Comparison of ENCODE assay signal across 20 cellular contexts in genomic region chr9:2028888-2029287, GRCh38.
"Had no signal": no experiment of that assay in that cellular context is flagged by ENCODE, and none has a peak within 500 bp of the region (broad histone marks: within the 10 kb centered on the region; RNA-seq: fewer than 3 reads in every experiment).

No MANE protein-coding gene starts in this region.

- H3K27me3 Mint-ChIP-seq: naive thymus-derived CD4-positive, alpha-beta T cell had no signal

- H3K36me3 Mint-ChIP-seq: WTC11 had no signal

- H3K4me3 Mint-ChIP-seq: WTC11 had no signal

- H3K9me3 Mint-ChIP-seq: activated T-cell treated with anti-CD3 and anti-CD28 coated beads, Interleukin-2, amount 50 U/mL, for 72 hours; naive thymus-derived CD4-positive, alpha-beta T cell; WTC11 had no signal

- DNase-seq: activated CD4-positive, alpha-beta T cell treated with anti-CD3 and anti-CD28 coated beads, Interleukin-2, amount 50 U/mL, for 4 hours; activated CD8-positive, alpha-beta memory T cell treated with anti-CD3 and anti-CD28 coated beads for 24 hours; activated CD8-positive, alpha-beta memory T cell treated with anti-CD3 and anti-CD28 coated beads, Interleukin-2, amount 50 U/mL, for 48 hours; activated effector memory CD4-positive, alpha-beta T cell treated with anti-CD3 and anti-CD28 coated beads, Interleukin-2, amount 50 U/mL, for 16 hours; activated naive CD4-positive, alpha-beta T cell treated with anti-CD3 and anti-CD28 coated beads, Interleukin-2, amount 50 U/mL, for 16 hours; activated T-cell treated with anti-CD3 and anti-CD28 coated beads, Interleukin-2, amount 50 U/mL, for 72 hours; adrenal gland; colonic mucosa; dorsolateral prefrontal cortex; heart left ventricle; kidney; lower lobe of right lung; naive thymus-derived CD4-positive, alpha-beta T cell; ovary; SK-N-SH; stimulated activated CD4-positive, alpha-beta T cell treated with anti-CD3 and anti-CD28 coated beads, Interleukin-2, amount 100 ng/mL, for 48 hours; stimulated activated CD8-positive, alpha-beta memory T cell treated with anti-CD3 and anti-CD28 coated beads, Interleukin-4, amount 100 ng/mL, for 48 hours; stimulated activated naive CD4-positive, alpha-beta T cell treated with Interleukin-2 at 50 U/mL for 16 hours had no signal

- ATAC-seq: activated T-cell treated with anti-CD3 and anti-CD28 coated beads, Interleukin-2, amount 50 U/mL, for 72 hours; heart left ventricle; left lobe of liver; lower lobe of right lung; naive thymus-derived CD4-positive, alpha-beta T cell; WTC11 had no signal

- H3K27ac Mint-ChIP-seq: WTC11 had no signal
